Comparison of ENCODE assay signal across 8 cellular contexts in the genomic region with DNA sequence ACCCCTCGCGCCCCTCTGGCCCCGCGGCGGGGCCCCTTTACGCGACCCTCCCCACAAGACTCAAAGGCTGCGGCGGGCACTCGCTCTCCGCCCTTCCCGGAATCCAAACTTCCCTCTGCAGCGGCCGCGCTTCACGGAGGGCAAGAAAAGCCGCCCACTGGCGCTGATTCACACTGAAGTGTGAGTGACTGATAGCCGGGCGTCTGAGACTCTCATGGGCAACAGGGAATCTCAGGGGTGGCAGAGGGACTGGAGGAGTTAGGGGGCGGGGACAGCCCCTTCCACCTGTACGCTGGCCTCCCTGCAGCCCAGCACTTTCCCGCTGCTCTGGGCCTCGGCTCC. TPM values are rescaled to one million over a fixed set of nuclear protein-coding genes. Genes with fewer than 3 reads are reported as not detected.
DNase-seq lines count a peak whose midpoint lies in the region; ATAC-seq and TF ChIP-seq lines count a peak whose summit lies in the region.

No MANE protein-coding gene starts in this region.

- peaks cover 0 to 6% (median 2%) of the 10 kb centered on the region in 3 donors for H3K27me3 Mint-ChIP-seq in immature natural killer cell (ENCODE audit: low read depth in 3 of 3)

- no peak overlapping the region for H3K27ac ChIP-seq in DOHH2 (ENCODE audit: low read depth, low read length)
- H3K27ac ChIP-seq in OCI-LY3 (ENCODE audit: low read length) = no peak overlapping the region
- H3K27ac ChIP-seq in ascending aorta = peak overlapping the region; percentile 47 to 61

- H3K36me3 ChIP-seq in DOHH2 (ENCODE audit: control insufficient read depth, low read length) (no peaks in the 10 kb centered on the region), OCI-LY3 (replicated peaks; ENCODE audit: low read depth, low read length) (no peaks in the 10 kb centered on the region), ascending aorta (no peaks in the 10 kb centered on the region)

- H3F3A ChIP-seq in DOHH2 (ENCODE audit: control insufficient read depth, insufficient read depth) = no peaks in the 10 kb centered on the region

- H3K4me2 ChIP-seq in DOHH2 (ENCODE audit: low read length) = peak overlapping the region; percentile 40
- H3K4me2 ChIP-seq in OCI-LY3 (ENCODE audit: low read length) = peak overlapping the region; percentile 61

- H4K20me1 ChIP-seq in DOHH2 (ENCODE audit: control insufficient read depth, insufficient read depth, low read depth, low read length) = no peaks in the 10 kb centered on the region
- H4K20me1 ChIP-seq in OCI-LY3 (ENCODE audit: insufficient read depth, low read length) = no peaks in the 10 kb centered on the region

- no peak overlapping the region for H2AFZ ChIP-seq in OCI-LY3 (ENCODE audit: low read depth, low read length)

- peak overlapping the region; percentile 77 to 90 (median 86) for H3K4me3 Mint-ChIP-seq in immature natural killer cell

- no peak overlapping the region for H3K4me3 ChIP-seq in DOHH2 (ENCODE audit: low read length)
- peak overlapping the region; percentile 70 for H3K4me3 ChIP-seq in OCI-LY3 (ENCODE audit: low read length)
- H3K4me3 ChIP-seq in ascending aorta = peak overlapping the region; percentile 81 to 87

- no peaks in the 10 kb centered on the region for H3K9me3 Mint-ChIP-seq in immature natural killer cell

- H3K79me2 ChIP-seq in DOHH2 (ENCODE audit: control insufficient read depth, low read length) (no peaks in the 10 kb centered on the region), OCI-LY3 (ENCODE audit: low read length) (no peaks in the 10 kb centered on the region)

- no peaks in the 10 kb centered on the region for H3K36me3 Mint-ChIP-seq in immature natural killer cell

- TF ChIP-seq CTCF in DOHH2 (IDR thresholded peaks at IDR 0.05; ENCODE audit: low read depth, low read length, poor library complexity, severe bottlenecking) = no peak
- no peak for TF ChIP-seq CTCF in OCI-LY3 (IDR thresholded peaks at IDR 0.05; ENCODE audit: low read depth, low read length)
- TF ChIP-seq CTCF in ascending aorta (IDR thresholded peaks at IDR 0.05) = no peak

- ATAC-seq in HG03354 (IDR thresholded peaks at IDR 0.05; ENCODE audit: poor library complexity, severe bottlenecking, unreplicated experiment) (no peak), HG02571 (IDR thresholded peaks at IDR 0.05; ENCODE audit: unreplicated experiment) (no peak)

- peak overlapping the region; percentile 28; the same call in 1 of the 2 replicates for H3K9ac ChIP-seq in OCI-LY3 (ENCODE audit: low read length)

- H3K27me3 ChIP-seq in DOHH2 (ENCODE audit: control insufficient read depth, low read length) = peaks cover 49% of the 10 kb centered on the region
- H3K27me3 ChIP-seq in OCI-LY3 (ENCODE audit: low read depth, low read length) = no peaks in the 10 kb centered on the region
- no peaks in the 10 kb centered on the region for H3K27me3 ChIP-seq in ascending aorta

- H3K9me2 ChIP-seq in DOHH2 (replicated peaks; ENCODE audit: control insufficient read depth, low read length) = no peaks in the 10 kb centered on the region

- DNase-seq in ascending aorta (ENCODE audit: low spot score in 2 of 2) (peak in 1 of 2 donors; percentile 71), immature natural killer cell (no peak), NCI-H146 treated with DMSO at 0.1 percent for 48 hours (lab: John Stamatoyannopoulos, UW; ENCODE audit: unreplicated experiment) (no peak)
- peak; percentile 71 for DNase-seq in stimulated activated CD4-positive, alpha-beta T cell treated with anti-CD3 and anti-CD28 coated beads, Interleukin-4, amount 100 ng/mL, for 1 hour

- peaks cover 34 to 38% of the 10 kb centered on the region in 2 donors for H3K4me1 Mint-ChIP-seq in immature natural killer cell

- peak overlapping the region in 5 of 6 donors; percentile 42 to 72 (median 45) for H3K27ac Mint-ChIP-seq in immature natural killer cell

- intact Hi-C loops in ascending aorta (cut with DNase I) = loop anchor here (5.0 kb wide), 1 partner anchor 49 kb away; a partner anchor contains a TSS

- H3K4me1 ChIP-seq in DOHH2 (ENCODE audit: control insufficient read depth, low read length) (peaks cover 18% of the 10 kb centered on the region), OCI-LY3 (ENCODE audit: low read length) (peaks cover 40% of the 10 kb centered on the region), ascending aorta (peaks cover 10 to 19% of the 10 kb centered on the region in 2 donors)

- H3K9me3 ChIP-seq in DOHH2 (ENCODE audit: control insufficient read depth, insufficient read depth, low read length) (no peaks in the 10 kb centered on the region), OCI-LY3 (ENCODE audit: insufficient read depth, low read length) (no peaks in the 10 kb centered on the region), ascending aorta (no peaks in the 10 kb centered on the region)

RNA-seq across cellular contexts. Expression of a gene that starts 0.7 kb away (rescaled TPM):
- total RNA-seq in ascending aorta = 70.6 TPM
- polyA plus RNA-seq in immature natural killer cell = 10 to 100 TPM; 12.6 to 71.0 (median 22.7) TPM

RNA-seq across cellular contexts. Expression of a gene that starts 37.4 kb away (rescaled TPM):
- total RNA-seq in ascending aorta = 65.6 TPM
- 10 to 100 TPM; 35.1 to 43.7 (median 40.2) TPM for polyA plus RNA-seq in immature natural killer cell

RNA-seq across cellular contexts. Expression of a gene that starts 50.1 kb away (rescaled TPM):
- 261 TPM for total RNA-seq in ascending aorta
- 100 to 1,000 TPM; 207 to 318 (median 314) TPM for polyA plus RNA-seq in immature natural killer cell

Comparison
In these comparisons a context has a peak if more than half of its experiments do, and no peak if none do; other contexts are left out.
1. H3K27ac ChIP-seq: peak in ascending aorta (2 of 2); none in DOHH2 (single experiment) and OCI-LY3 (single experiment).